In genomic region chr11:12598330-12599256, GRCh38 we compare ENCODE assay signal across 1 cellular context.
TF ChIP-seq lines count a peak whose summit lies in the region.

No MANE protein-coding gene starts in this region.

TF ChIP-seq in GM23338, 12 proteins besides CTCF, POLR2A, EP300 and RAD21 (continued from another document):
- no peak for TF ChIP-seq REST (IDR thresholded peaks at IDR 0.05; ENCODE audit: unreplicated experiment)
- TF ChIP-seq ETS1 (IDR thresholded peaks at IDR 0.05): no peak
- no peak for TF ChIP-seq ZNF331 (CRISPR knock-in tag; IDR thresholded peaks at IDR 0.05; ENCODE audit: low read depth)
- no peak for TF ChIP-seq EZH2phosphoT487 (IDR thresholded peaks at IDR 0.05; ENCODE audit: unreplicated experiment)
- no peak for TF ChIP-seq JUNB (IDR thresholded peaks at IDR 0.05; ENCODE audit: unreplicated experiment)
- no peak for TF ChIP-seq STAT1 (IDR thresholded peaks at IDR 0.05; ENCODE audit: unreplicated experiment)
- no peak for TF ChIP-seq POLR2AphosphoS5 (IDR thresholded peaks at IDR 0.05; ENCODE audit: low read depth)
- no peak for TF ChIP-seq EZH2 (IDR thresholded peaks at IDR 0.05; ENCODE audit: low read depth, unreplicated experiment)
